Comparison of ENCODE assay signal across 26 cellular contexts in the genomic region with DNA sequence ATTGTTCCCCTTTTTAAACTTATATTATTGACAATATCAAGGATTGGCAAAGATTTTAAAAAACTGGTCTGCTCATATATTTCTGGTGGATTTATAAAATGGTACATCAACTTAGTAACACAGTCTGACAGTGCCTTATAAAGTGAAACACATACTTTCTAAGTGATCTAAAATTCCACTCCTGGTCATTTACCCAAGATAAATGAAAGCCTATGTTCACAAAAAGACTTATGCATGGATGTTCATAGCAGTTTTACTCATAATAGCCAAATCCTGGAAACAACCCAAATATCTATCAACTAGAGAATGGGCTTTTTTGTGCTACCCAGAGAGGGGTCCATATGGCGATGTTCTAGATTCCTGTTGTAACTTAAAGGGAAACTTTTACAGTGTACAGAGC.
"Had no signal": no experiment of that assay in that cellular context is flagged by ENCODE, and none has a peak within 500 bp of the region (broad histone marks: within the 10 kb centered on the region; RNA-seq: fewer than 3 reads in every experiment).

No MANE protein-coding gene starts in this region.

- DNase-seq: activated B cell treated with CpG ODN at 0.5 μM for 24 hours; activated CD4-positive, alpha-beta memory T cell treated with anti-CD3 and anti-CD28 coated beads for 36 hours; activated CD4-positive, alpha-beta T cell treated with anti-CD3 and anti-CD28 coated beads for 4 hours; activated CD4-positive, alpha-beta T cell treated with anti-CD3 and anti-CD28 coated beads, Interleukin-2, amount 10 ng/mL, durations not matched to agents 24 days and 14 days; activated CD4-positive, alpha-beta T cell treated with anti-CD3 and anti-CD28 coated beads, Interleukin-2, amount 50 U/mL, for 1 hour; activated CD4-positive, alpha-beta T cell treated with anti-CD3 and anti-CD28 coated beads, Interleukin-2, amount 50 U/mL, for 4 hours; activated CD4-positive, CD25-positive, alpha-beta regulatory T cell treated with anti-CD3 and anti-CD28 coated beads, Interleukin-2, amount 50 U/mL, for 72 hours; activated CD8-positive, alpha-beta memory T cell treated with anti-CD3 and anti-CD28 coated beads, Interleukin-2, amount 50 U/mL, for 4 hours; activated CD8-positive, alpha-beta T cell treated with anti-CD3 and anti-CD28 coated beads for 36 hours; activated effector memory CD4-positive, alpha-beta T cell treated with anti-CD3 and anti-CD28 coated beads, Interleukin-2, amount 50 U/mL, for 16 hours; activated gamma-delta T cell treated with Interleukin-2 at 50 U/mL for 16 hours; activated naive CD4-positive, alpha-beta T cell; activated naive CD4-positive, alpha-beta T cell treated with anti-CD3 and anti-CD28 coated beads for 36 hours; activated naive CD4-positive, alpha-beta T cell treated with anti-CD3 and anti-CD28 coated beads, Interleukin-2, amount 50 U/mL, for 16 hours; activated naive CD8-positive, alpha-beta T cell treated with anti-CD3 and anti-CD28 coated beads for 36 hours; activated T-cell treated with anti-CD3 and anti-CD28 coated beads for 4 hours; activated T-cell treated with anti-CD3 and anti-CD28 coated beads, Interleukin-2, amount 50 U/mL, for 1 hour; activated T-cell treated with anti-CD3 and anti-CD28 coated beads, Interleukin-2, amount 50 U/mL, for 4 hours; activated T-cell treated with anti-CD3 and anti-CD28 coated beads, Interleukin-2, amount 50 U/mL, for 72 hours; adrenal gland; amniotic stem cell; aorta; caudate nucleus; T-helper 1 cell; T-helper 2 cell; T-helper 9 cell had no signal
